Comparison of ENCODE assay signal across 13 cellular contexts in the genomic region with DNA sequence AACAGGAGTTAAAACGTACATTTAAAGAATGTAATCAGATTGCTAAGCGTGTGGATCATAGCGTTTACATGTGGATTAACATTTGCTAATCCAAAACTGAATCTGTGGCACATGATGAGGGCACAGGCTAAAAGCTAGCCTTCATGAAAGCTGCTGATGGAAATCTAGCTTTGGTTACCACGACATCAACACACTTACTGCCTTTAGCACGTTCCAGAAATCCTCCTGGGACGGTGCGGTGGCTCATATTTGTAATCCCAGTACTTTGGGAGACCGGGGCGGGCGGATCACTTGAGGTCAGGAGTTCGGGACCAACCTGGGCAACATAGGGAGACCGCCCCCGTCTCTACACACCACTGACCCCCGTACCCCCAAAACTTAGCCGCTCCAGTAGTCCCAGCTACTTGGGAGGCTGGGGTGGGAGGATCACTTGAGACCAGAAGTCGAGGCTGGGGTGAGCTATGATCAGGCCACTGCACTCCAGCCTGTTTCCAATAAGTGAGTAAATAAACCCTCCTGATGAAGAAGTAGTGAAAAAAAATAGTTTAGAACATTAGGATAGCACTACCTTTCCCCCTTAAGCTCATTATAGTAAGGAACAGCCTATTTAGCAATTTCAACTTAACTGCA. TPM values are rescaled to one million over a fixed set of nuclear protein-coding genes. Genes with fewer than 3 reads are reported as not detected.
DNase-seq lines count a peak whose midpoint lies in the region; ATAC-seq and TF ChIP-seq lines count a peak whose summit lies in the region.
"Had no signal": no experiment of that assay in that cellular context is flagged by ENCODE, and none has a peak within 500 bp of the region (broad histone marks: within the 10 kb centered on the region; RNA-seq: fewer than 3 reads in every experiment).

No MANE protein-coding gene starts in this region.

- ATAC-seq in activated naive CD4-positive, alpha-beta T cell treated with anti-CD3 and anti-CD28 coated beads, Interleukin-2, amount 50 U/mL, for 72 hours = no peak
- ATAC-seq in memory B cell (ENCODE audit: low read depth) (no peak), HG03469 (IDR thresholded peaks at IDR 0.05; ENCODE audit: unreplicated experiment) (no peak)

- H3K27ac ChIP-seq in thyroid gland = peak overlapping the region; percentile 79 to 92 (median 87)
- H3K27ac ChIP-seq: HL-60 had no signal

- peaks cover 5% of the 10 kb centered on the region for H3K4me1 Mint-ChIP-seq in activated naive CD4-positive, alpha-beta T cell treated with anti-CD3 and anti-CD28 coated beads, Interleukin-2, amount 50 U/mL, for 24 hours
- H3K4me1 Mint-ChIP-seq in activated T-helper 2 cell treated with anti-CD3 and anti-CD28 coated beads, Interferon-gamma antibody, Interleukin-2, Interleukin-4, amounts not matched to agents 10 μg/mL and 5 μg/mL and 100 μg/mL, durations not matched to agents 14 hours and 24 hours and 36 hours (ENCODE audit: low read depth) = peaks cover 4% of the 10 kb centered on the region
- H3K4me1 Mint-ChIP-seq in memory B cell = peaks cover 2% of the 10 kb centered on the region

- H3K27me3 Mint-ChIP-seq in activated naive CD4-positive, alpha-beta T cell treated with anti-CD3 and anti-CD28 coated beads, Interleukin-2, amount 50 U/mL, for 24 hours = peaks cover 17% of the 10 kb centered on the region
- peaks cover 33% of the 10 kb centered on the region for H3K27me3 Mint-ChIP-seq in activated T-helper 2 cell treated with anti-CD3 and anti-CD28 coated beads, Interferon-gamma antibody, Interleukin-2, Interleukin-4, amounts not matched to agents 10 μg/mL and 5 μg/mL and 100 μg/mL, durations not matched to agents 14 hours and 24 hours and 36 hours (ENCODE audit: low read depth)
- peaks cover 8% of the 10 kb centered on the region for H3K27me3 Mint-ChIP-seq in memory B cell

- H3K36me3 ChIP-seq in thyroid gland = no peaks in the 10 kb centered on the region

- no peak overlapping the region for H3K27ac Mint-ChIP-seq in activated naive CD4-positive, alpha-beta T cell treated with anti-CD3 and anti-CD28 coated beads, Interleukin-2, amount 50 U/mL, for 24 hours
- H3K27ac Mint-ChIP-seq in activated naive CD4-positive, alpha-beta T cell treated with anti-CD3 and anti-CD28 coated beads, Interleukin-2, amount 50 U/mL, for 72 hours = no peak overlapping the region
- H3K27ac Mint-ChIP-seq in activated T-helper 2 cell treated with anti-CD3 and anti-CD28 coated beads, Interferon-gamma antibody, Interleukin-2, Interleukin-4, amounts not matched to agents 10 μg/mL and 5 μg/mL and 100 μg/mL, durations not matched to agents 14 hours and 24 hours and 36 hours = no peak overlapping the region
- H3K27ac Mint-ChIP-seq in memory B cell = no peak overlapping the region

- H3K9me3 ChIP-seq in thyroid gland = no peaks in the 10 kb centered on the region

- H3K27me3 ChIP-seq in thyroid gland = no peaks in the 10 kb centered on the region

- H3K36me3 Mint-ChIP-seq in activated naive CD4-positive, alpha-beta T cell treated with anti-CD3 and anti-CD28 coated beads, Interleukin-2, amount 50 U/mL, for 24 hours = no peaks in the 10 kb centered on the region
- no peaks in the 10 kb centered on the region for H3K36me3 Mint-ChIP-seq in activated naive CD4-positive, alpha-beta T cell treated with anti-CD3 and anti-CD28 coated beads, Interleukin-2, amount 50 U/mL, for 72 hours
- H3K36me3 Mint-ChIP-seq in activated T-helper 2 cell treated with anti-CD3 and anti-CD28 coated beads, Interferon-gamma antibody, Interleukin-2, Interleukin-4, amounts not matched to agents 10 μg/mL and 5 μg/mL and 100 μg/mL, durations not matched to agents 14 hours and 24 hours and 36 hours (ENCODE audit: low read depth) = no peaks in the 10 kb centered on the region
- no peaks in the 10 kb centered on the region for H3K36me3 Mint-ChIP-seq in memory B cell

- H3K9me3 Mint-ChIP-seq in activated naive CD4-positive, alpha-beta T cell treated with anti-CD3 and anti-CD28 coated beads, Interleukin-2, amount 50 U/mL, for 24 hours = no peaks in the 10 kb centered on the region
- no peaks in the 10 kb centered on the region for H3K9me3 Mint-ChIP-seq in activated naive CD4-positive, alpha-beta T cell treated with anti-CD3 and anti-CD28 coated beads, Interleukin-2, amount 50 U/mL, for 72 hours
- H3K9me3 Mint-ChIP-seq in activated T-helper 2 cell treated with anti-CD3 and anti-CD28 coated beads, Interferon-gamma antibody, Interleukin-2, Interleukin-4, amounts not matched to agents 10 μg/mL and 5 μg/mL and 100 μg/mL, durations not matched to agents 14 hours and 24 hours and 36 hours = no peaks in the 10 kb centered on the region
- no peaks in the 10 kb centered on the region for H3K9me3 Mint-ChIP-seq in memory B cell

- WGBS in thyroid gland, 2 donors = 58 to 65% methylated on average over 16 of the region's 16 CpGs
- WGBS in lower leg skin, 2 donors = 72 to 78% methylated on average over 16 of the region's 16 CpGs

- TF ChIP-seq CTCF in thyroid gland (IDR thresholded peaks at IDR 0.05) = no peak
- no peak for TF ChIP-seq CTCF in lower leg skin (IDR thresholded peaks at IDR 0.05)

- TF ChIP-seq POLR2A in thyroid gland (IDR thresholded peaks at IDR 0.05) = no peak
- no peak for TF ChIP-seq POLR2A in lower leg skin (IDR thresholded peaks at IDR 0.05)

- intact Hi-C loops in activated T-helper 2 cell treated with anti-CD3 and anti-CD28 coated beads, Interferon-gamma antibody, Interleukin-2, Interleukin-4, amounts not matched to agents 10 μg/mL and 5 μg/mL and 100 μg/mL, durations not matched to agents 14 hours and 24 hours and 36 hours (cut with micrococcal nuclease) = loop anchor here (5.0 kb wide), 2 partner anchors 92 to 157 kb away; a partner anchor contains a TSS
- intact Hi-C loops in thyroid gland (cut with DNase I) = loop anchor here (10.0 kb wide), 1 partner anchor 89 kb away; no protein-coding TSS in a partner anchor
- intact Hi-C loops in lower leg skin (cut with DNase I; ENCODE audit: low total_unique reads) = no loop called here

- H3K4me1 ChIP-seq in thyroid gland = peaks cover 12 to 18% of the 10 kb centered on the region in 2 donors

- H3K4me3 Mint-ChIP-seq in activated naive CD4-positive, alpha-beta T cell treated with anti-CD3 and anti-CD28 coated beads, Interleukin-2, amount 50 U/mL, for 24 hours = peak overlapping the region; percentile 71
- peak overlapping the region; percentile 54 for H3K4me3 Mint-ChIP-seq in activated T-helper 2 cell treated with anti-CD3 and anti-CD28 coated beads, Interferon-gamma antibody, Interleukin-2, Interleukin-4, amounts not matched to agents 10 μg/mL and 5 μg/mL and 100 μg/mL, durations not matched to agents 14 hours and 24 hours and 36 hours (ENCODE audit: low read depth)
- H3K4me3 Mint-ChIP-seq in memory B cell = peak overlapping the region; percentile 61

- DNase-seq in activated naive CD4-positive, alpha-beta T cell treated with anti-CD3 and anti-CD28 coated beads, Interleukin-2, amount 50 U/mL, for 72 hours (ENCODE audit: low spot score in 2 of 2) = no peak
- no peak for DNase-seq in activated T-helper 2 cell treated with anti-CD3 and anti-CD28 coated beads, Interferon-gamma antibody, Interleukin-2, Interleukin-4, amounts not matched to agents 10 μg/mL and 5 μg/mL and 100 μg/mL, durations not matched to agents 14 hours and 24 hours and 36 hours (ENCODE audit: low spot score)
- DNase-seq in memory B cell (ENCODE audit: low spot score in 2 of 2) (no peak), thyroid gland (peak; percentile 8 to 14), lower leg skin (ENCODE audit: low spot score in 2 of 2) (no peak), NCI-H774 (lab: John Stamatoyannopoulos, UW) (no peak)
- DNase-seq: activated effector memory CD4-positive, alpha-beta T cell treated with anti-CD3 and anti-CD28 coated beads, Interleukin-2, amount 50 U/mL, for 16 hours; effector CD8-positive, alpha-beta T cell; NCI-H1105 treated with DMSO at 0.1 percent for 48 hours; NK-92 treated with Interleukin-12 subunit alpha and Interleukin-12 subunit beta, amount 100 ng/mL, for 24 hours had no signal

- peak overlapping the region in 1 of 3 donors; percentile 69 for H3K4me3 ChIP-seq in thyroid gland (replicated peaks in 1 of 3)
- H3K4me3 ChIP-seq in lower leg skin (ENCODE audit: low read depth, poor library complexity, severe bottlenecking) = no peak overlapping the region

RNA-seq across cellular contexts. Expression of a gene that starts 1.2 kb away (rescaled TPM):
- not detected for total RNA-seq in activated naive CD4-positive, alpha-beta T cell treated with anti-CD3 and anti-CD28 coated beads, Interleukin-2, amount 50 U/mL, for 72 hours
- 0.66 and 0.83 TPM in 2 replicates for total RNA-seq in activated T-helper 2 cell treated with anti-CD3 and anti-CD28 coated beads, Interferon-gamma antibody, Interleukin-2, Interleukin-4, amounts not matched to agents 10 μg/mL and 5 μg/mL and 100 μg/mL, durations not matched to agents 14 hours and 24 hours and 36 hours
- total RNA-seq in thyroid gland (100 to 1,000 TPM in 1 of 4 donors, 10 to 100 TPM in 3; 40.3 to 146 (median 89.0) TPM), lower leg skin (under 1 TPM in 3 of 4 donors, not detected in 1; 0.04 to 0.54 (median 0.29) TPM)

Comparison
In these comparisons a context has a peak if more than half of its experiments do, and no peak if none do; other contexts are left out.
1. DNase-seq: peak in thyroid gland (2 of 2); none in activated naive CD4-positive, alpha-beta T cell treated with anti-CD3 and anti-CD28 coated beads, Interleukin-2, amount 50 U/mL, for 72 hours (0 of 2), activated T-helper 2 cell treated with anti-CD3 and anti-CD28 coated beads, Interferon-gamma antibody, Interleukin-2, Interleukin-4, amounts not matched to agents 10 μg/mL and 5 μg/mL and 100 μg/mL, durations not matched to agents 14 hours and 24 hours and 36 hours (single experiment), memory B cell (0 of 2), lower leg skin (0 of 2) and NCI-H774 (single experiment).
2. RNA of a gene that starts 1.2 kb away (total RNA-seq): 40.3 to 146 TPM in thyroid gland; 0.66 to 0.83 TPM in activated T-helper 2 cell treated with anti-CD3 and anti-CD28 coated beads, Interferon-gamma antibody, Interleukin-2, Interleukin-4, amounts not matched to agents 10 μg/mL and 5 μg/mL and 100 μg/mL, durations not matched to agents 14 hours and 24 hours and 36 hours, 0.04 to 0.54 TPM in lower leg skin and not detected in activated naive CD4-positive, alpha-beta T cell treated with anti-CD3 and anti-CD28 coated beads, Interleukin-2, amount 50 U/mL, for 72 hours; every median in the first group is over 10 times any median in the second.
3. Peak in every context shown above with its lines, with median percentiles within 50 percentile points of each other: H3K4me3 Mint-ChIP-seq.